In genomic region chr10:623477-624311, GRCh38 we compare ENCODE assay signal across 13 cellular contexts.
DNase-seq lines count a peak whose midpoint lies in the region; ATAC-seq, FAIRE-seq and TF ChIP-seq lines count a peak whose summit lies in the region.
"Had no signal": no experiment of that assay in that cellular context is flagged by ENCODE, and none has a peak within 500 bp of the region (broad histone marks: within the 10 kb centered on the region; RNA-seq: fewer than 3 reads in every experiment).

No MANE protein-coding gene starts in this region.

- H3K9me3 ChIP-seq in cardiac muscle cell (ENCODE audit: low read depth), result no peaks in the 10 kb centered on the region
- H3K9me3 ChIP-seq in right cardiac atrium (ENCODE audit: control insufficient read depth, low read length), result no peaks in the 10 kb centered on the region
- no peaks in the 10 kb centered on the region for H3K9me3 ChIP-seq in pancreas
- H3K9me3 ChIP-seq: ovary had no signal

- ATAC-seq in Right ventricle myocardium inferior (no peak), right cardiac atrium (no peak), pancreas (no peak), HG03280 (IDR thresholded peaks at IDR 0.05; ENCODE audit: unreplicated experiment) (no peak)

- H3K36me3 ChIP-seq in cardiac muscle cell, result no peaks in the 10 kb centered on the region
- H3K36me3 ChIP-seq in pancreas, result no peaks in the 10 kb centered on the region
- no peaks in the 10 kb centered on the region for H3K36me3 ChIP-seq in urinary bladder (ENCODE audit: insufficient read depth)
- H3K36me3 ChIP-seq: ovary had no signal

- no peak for FAIRE-seq in pancreas (lab: Jason Lieb, UNC)
- FAIRE-seq: D721Med had no signal

- intact Hi-C loops in Right ventricle myocardium inferior (cut with DNase I), result loop anchor here (2.0 kb wide), 1 partner anchor 37 kb away; no protein-coding TSS in a partner anchor
- intact Hi-C loops in right cardiac atrium (cut with DNase I), result no loop called here
- intact Hi-C loops in pancreas (cut with DNase I), result no loop called here

- peak overlapping the region; percentile 39 for H3K27ac ChIP-seq in cardiac muscle cell
- H3K27ac ChIP-seq in right cardiac atrium (ENCODE audit: low read length), result peak overlapping the region; percentile 51
- peak overlapping the region in 3 of 4 donors; percentile 57 to 74 (median 62) for H3K27ac ChIP-seq in pancreas
- peak overlapping the region; percentile 3 for H3K27ac ChIP-seq in urinary bladder (ENCODE audit: low read depth)

- TF ChIP-seq CTCF in cardiac muscle cell (IDR thresholded peaks at IDR 0.05; ENCODE audit: low read depth, low read length) (no peak), pancreas (IDR thresholded peaks at IDR 0.05) (no peak)

- H3K4me1 ChIP-seq in cardiac muscle cell (ENCODE audit: low read depth) (peaks cover 21% of the 10 kb centered on the region), right cardiac atrium (ENCODE audit: control insufficient read depth, insufficient read depth, low read length) (peaks cover 22% of the 10 kb centered on the region), pancreas (peaks cover 15 to 23% (median 16%) of the 10 kb centered on the region in 3 donors), urinary bladder (ENCODE audit: insufficient read depth) (no peaks in the 10 kb centered on the region)

- DNase-seq in cardiac muscle cell (ENCODE audit: low read depth in 1 of 2, low spot score in 1 of 2) (no peak), Right ventricle myocardium inferior (ENCODE audit: missing footprints) (no peak), right cardiac atrium (no peak), pancreas (peak in 1 of 6 donors; percentile 46), NCI-H345 treated with DMSO at 0.1 percent for 48 hours (lab: John Stamatoyannopoulos, UW; ENCODE audit: unreplicated experiment) (no peak), NCI-H1436 (lab: John Stamatoyannopoulos, UW) (no peak)
- DNase-seq: activated naive CD8-positive, alpha-beta T cell treated with anti-CD3 and anti-CD28 coated beads for 36 hours; KG1; NCI-H1436 treated with DMSO at 0.1 percent for 48 hours had no signal

- no peak overlapping the region for H3K4me3 ChIP-seq in cardiac muscle cell
- no peak overlapping the region for H3K4me3 ChIP-seq in right cardiac atrium (ENCODE audit: low read length)
- no peak overlapping the region for H3K4me3 ChIP-seq in pancreas
- no peak overlapping the region for H3K4me3 ChIP-seq in urinary bladder (ENCODE audit: low read depth, low read length)
- H3K4me3 ChIP-seq: ovary had no signal

- WGBS in right cardiac atrium, result 61% methylated on average over 24 of the region's 24 CpGs
- WGBS in pancreas, 2 donors, result 81 to 86% methylated on average over 24 of the region's 24 CpGs
- WGBS in urinary bladder, result 48% methylated on average over 24 of the region's 24 CpGs

- H3K27me3 ChIP-seq in cardiac muscle cell, result no peaks in the 10 kb centered on the region
- H3K27me3 ChIP-seq in right cardiac atrium (ENCODE audit: control insufficient read depth, insufficient read depth), result no peaks in the 10 kb centered on the region
- H3K27me3 ChIP-seq in pancreas, result no peaks in the 10 kb centered on the region
- H3K27me3 ChIP-seq: ovary had no signal

Comparison
In these comparisons a context has a peak if more than half of its experiments do, and no peak if none do; other contexts are left out.
1. H3K27ac ChIP-seq: peak in every context shown above with its lines; median percentile 62 in pancreas; 51 in right cardiac atrium; 39 in cardiac muscle cell; 3 in urinary bladder.